In the genomic region with DNA sequence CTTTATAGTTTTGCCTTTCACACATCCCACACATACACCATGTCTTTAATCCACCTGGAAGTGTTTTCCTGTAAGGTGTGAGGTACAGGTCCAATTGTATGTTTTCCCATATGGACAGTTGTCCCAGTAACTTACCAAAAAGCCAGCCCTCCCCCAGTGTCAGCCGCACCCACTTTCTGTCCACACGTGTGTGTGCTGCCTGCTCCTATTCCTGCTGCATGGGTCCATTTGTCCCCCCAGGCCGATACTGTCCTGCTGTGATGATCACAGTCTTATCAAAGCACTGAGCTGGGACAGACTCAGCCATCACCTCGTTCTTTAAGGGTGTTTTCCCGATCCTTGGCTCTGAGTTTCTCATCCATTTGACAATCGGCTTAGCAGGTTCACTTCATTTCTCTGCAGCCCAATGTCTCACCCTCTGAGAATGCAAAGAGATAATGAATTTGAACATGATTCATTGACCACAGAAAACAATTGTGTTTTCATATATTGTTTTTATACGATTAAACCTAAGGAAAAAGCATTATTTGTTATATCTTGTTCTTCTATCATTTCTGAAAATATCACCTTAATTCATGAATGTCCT, we compare ENCODE assay signal across 23 cellular contexts. TPM values are rescaled to one million over a fixed set of nuclear protein-coding genes. Genes with fewer than 3 reads are reported as not detected.
DNase-seq lines count a peak whose midpoint lies in the region; ATAC-seq and TF ChIP-seq lines count a peak whose summit lies in the region.
"Had no signal": no experiment of that assay in that cellular context is flagged by ENCODE, and none has a peak within 500 bp of the region (broad histone marks: within the 10 kb centered on the region; RNA-seq: fewer than 3 reads in every experiment).

No MANE protein-coding gene starts in this region.

- H3K4me1 ChIP-seq in RWPE2 (ENCODE audit: insufficient read depth, poor library complexity, severe bottlenecking) (no peaks in the 10 kb centered on the region), OCI-LY7 (ENCODE audit: insufficient read depth, low read length, poor library complexity, severe bottlenecking) (no peaks in the 10 kb centered on the region)
- H3K4me1 ChIP-seq: thyroid gland had no signal

- intact Hi-C loops in sciatic nerve (cut with DNase I): no loop called here
- intact Hi-C loops in OCI-LY7 (cut with micrococcal nuclease; ENCODE audit: unreplicated experiment): no loop called here

- CTCF ChIA-PET in OCI-LY7 (lab: Charles Lee; ENCODE audit: unreplicated experiment): no interaction called here

- H3K4me2 ChIP-seq in OCI-LY7 (ENCODE audit: low read length): no peak overlapping the region

- peaks cover 74% of the 10 kb centered on the region for H3K27me3 ChIP-seq in RWPE2 (ENCODE audit: insufficient read depth, poor library complexity, severe bottlenecking)
- H3K27me3 ChIP-seq: thyroid gland had no signal

- peak; percentile 74 for DNase-seq in HPDE6-E6E7 (ENCODE audit: extremely low spot score)
- no peak for DNase-seq in RWPE2 (ENCODE audit: low spot score)
- DNase-seq in fibroblast of the aortic adventitia (ENCODE audit: low read depth): peak; percentile 25
- peak; percentile 19 for DNase-seq in sciatic nerve (ENCODE audit: low spot score)
- DNase-seq in OCI-LY7 (ENCODE audit: low spot score): no peak
- DNase-seq in omental fat pad (ENCODE audit: low spot score): no peak
- DNase-seq in NCI-H1436 (lab: John Stamatoyannopoulos, UW): no peak
- DNase-seq: activated naive CD8-positive, alpha-beta T cell treated with anti-CD3 and anti-CD28 coated beads, Interleukin-2, amount 50 U/mL, for 24 hours; CD4-positive, alpha-beta memory T cell; DMS153; hippocampal formation; kidney; NCI-H2029; NCI-H345; pancreas; stimulated activated naive CD8-positive, alpha-beta T cell treated with anti-CD3 and anti-CD28 coated beads, Interleukin-15, Interleukin-2, amounts not matched to agents 100 U/mL and 50 U/mL, for 24 hours; thyroid gland had no signal

- H3K9me2 ChIP-seq in OCI-LY7 (ENCODE audit: insufficient read depth, low read length): no peaks in the 10 kb centered on the region

- no TSS peak for BruUV-seq in OCI-LY7 (replicated peaks; lab: Mats Ljungman, UMichigan)

- no peaks in the 10 kb centered on the region for H3K79me2 ChIP-seq in OCI-LY7 (ENCODE audit: insufficient read depth, low read depth, low read length)

- TF ChIP-seq CTCF in RWPE2 (IDR thresholded peaks at IDR 0.05; ENCODE audit: poor library complexity, severe bottlenecking): no peak
- no peak for TF ChIP-seq CTCF in fibroblast of the aortic adventitia (IDR thresholded peaks at IDR 0.05; ENCODE audit: insufficient read depth, low read length)
- no peak for TF ChIP-seq CTCF in OCI-LY7 (conservative IDR thresholded peaks at IDR 0.05; ENCODE audit: low read length)
- TF ChIP-seq CTCF in omental fat pad (IDR thresholded peaks at IDR 0.05): no peak

- ATAC-seq in RWPE2 (ENCODE audit: low read depth) (peak; percentile 56; the same call in 2 of the 3 replicates), sciatic nerve (no peak), omental fat pad (ENCODE audit: low FRiP score) (no peak)
- ATAC-seq: activated naive CD8-positive, alpha-beta T cell treated with anti-CD3 and anti-CD28 coated beads, Interleukin-2, amount 50 U/mL, for 24 hours; K562; naive thymus-derived CD4-positive, alpha-beta T cell; pancreas; stimulated activated naive CD8-positive, alpha-beta T cell treated with anti-CD3 and anti-CD28 coated beads, Interleukin-15, Interleukin-2, amounts not matched to agents 100 U/mL and 50 U/mL, for 24 hours had no signal

- no peaks in the 10 kb centered on the region for H3K36me3 ChIP-seq in RWPE2 (ENCODE audit: low read depth)
- H3K36me3 ChIP-seq in OCI-LY7 (ENCODE audit: insufficient read depth, low read length): no peaks in the 10 kb centered on the region
- H3K36me3 ChIP-seq: pancreas, thyroid gland had no signal

- no peaks in the 10 kb centered on the region for H4K20me1 ChIP-seq in OCI-LY7 (ENCODE audit: insufficient read depth, low read length)

- no peak overlapping the region for H3K4me3 ChIP-seq in RWPE2 (ENCODE audit: severe bottlenecking)
- no peak overlapping the region for H3K4me3 ChIP-seq in fibroblast of the aortic adventitia (ENCODE audit: low read depth, low read length)
- no peak overlapping the region for H3K4me3 ChIP-seq in OCI-LY7 (ENCODE audit: low read depth, low read length, poor library complexity, severe bottlenecking)
- H3K4me3 ChIP-seq: K562, pancreas, thyroid gland had no signal

- POLR2A ChIA-PET in OCI-LY7 (lab: Charles Lee): no interaction called here

- H3K9me3 ChIP-seq in RWPE2 (ENCODE audit: severe bottlenecking): no peaks in the 10 kb centered on the region
- H3K9me3 ChIP-seq in OCI-LY7 (ENCODE audit: low read length): no peaks in the 10 kb centered on the region
- H3K9me3 ChIP-seq: pancreas, thyroid gland had no signal

- H3K27ac ChIP-seq in RWPE2 (ENCODE audit: poor library complexity, severe bottlenecking) (no peak overlapping the region), OCI-LY7 (ENCODE audit: low read depth, low read length, poor library complexity, severe bottlenecking) (no peak overlapping the region)
- H3K27ac ChIP-seq: epithelial cell of prostate, pancreas, thyroid gland had no signal

- H2AFZ ChIP-seq in OCI-LY7 (ENCODE audit: low read length): no peak overlapping the region

RNA-seq across cellular contexts. Expression of a gene that starts 9.6 kb away (rescaled TPM):
- total RNA-seq in fibroblast of the aortic adventitia (ENCODE audit: low replicate concordance): not detected in 2 replicates
- total RNA-seq in sciatic nerve: not detected
- not detected in 2 replicates for total RNA-seq in OCI-LY7 (2014; rRNA removed; shearing (Covaris generic))
- total RNA-seq in OCI-LY7 (2022): not detected in 2 replicates
- not detected for total RNA-seq in omental fat pad
- total RNA-seq: CD4-positive, alpha-beta memory T cell; frontal cortex; H1; K562; naive thymus-derived CD4-positive, alpha-beta T cell; skeletal muscle tissue; thyroid gland had no signal

RNA-seq across cellular contexts. Expression of a gene that starts 14.4 kb away (rescaled TPM):
- total RNA-seq in fibroblast of the aortic adventitia (ENCODE audit: low replicate concordance) (0.99 and 2.5 TPM in 2 replicates), sciatic nerve (27.4 TPM), OCI-LY7 (2022) (0.30 and 0.40 TPM in 2 replicates), omental fat pad (10 to 100 TPM; 15.9 to 45.4 (median 19.0) TPM)
- total RNA-seq in OCI-LY7 (2014; rRNA removed; shearing (Covaris generic)): 0.35 and 0.72 TPM in 2 replicates

Comparison
In these comparisons a context has a peak if more than half of its experiments do, and no peak if none do; other contexts are left out.
1. DNase-seq: peak in HPDE6-E6E7 (single experiment), fibroblast of the aortic adventitia (single experiment) and sciatic nerve (single experiment); none in RWPE2 (single experiment), OCI-LY7 (single experiment), omental fat pad (single experiment) and NCI-H1436 (single experiment).